8 cellular contexts compared by ENCODE assay signal in genomic region chr4:76434901-76435688, GRCh38. TPM values are rescaled to one million over a fixed set of nuclear protein-coding genes. Genes with fewer than 3 reads are reported as not detected.
DNase-seq lines count a peak whose midpoint lies in the region; ATAC-seq and TF ChIP-seq lines count a peak whose summit lies in the region.

Gene SHROOM3 (plus strand): TSS chr4:76435229. CDS start chr4:76436053, 824 bp downstream.

- H3K27ac ChIP-seq in breast epithelium (peak within 1 kb of the TSS; percentile 65 to 66), stomach smooth muscle (ENCODE audit: low read length) (no peak within 1 kb of the TSS)

- no peak within 1 kb of the TSS for H3K27ac Mint-ChIP-seq in activated T-cell treated with anti-CD3 and anti-CD28 coated beads, Interleukin-2, amount 50 U/mL, for 24 hours

- no peaks in the 10 kb centered on the region for H3K27me3 ChIP-seq in breast epithelium
- no peaks in the 10 kb centered on the region for H3K27me3 ChIP-seq in stomach smooth muscle (ENCODE audit: control insufficient read depth in 1 of 2, insufficient read depth in 2 of 2, low read length in 2 of 2)

- no peaks in the 10 kb centered on the region for H3K36me3 Mint-ChIP-seq in activated T-cell treated with anti-CD3 and anti-CD28 coated beads, Interleukin-2, amount 50 U/mL, for 24 hours (ENCODE audit: low read depth)

- H3K27me3 Mint-ChIP-seq in activated T-cell treated with anti-CD3 and anti-CD28 coated beads, Interleukin-2, amount 50 U/mL, for 24 hours, result peaks cover 50% of the 10 kb centered on the region

- intact Hi-C loops in breast epithelium (cut with DNase I; ENCODE audit: low total_unique reads), result loop anchor here (10.0 kb wide), 1 partner anchor 60 kb away; no protein-coding TSS in a partner anchor

- no peak for DNase-seq in HT1080 (ENCODE audit: low read depth)
- no peak for DNase-seq in breast epithelium (ENCODE audit: low spot score in 2 of 2)
- peak; percentile 72 for DNase-seq in islet precursor cell
- DNase-seq in activated CD4-positive, CD25-positive, alpha-beta regulatory T cell (lab: John Stamatoyannopoulos, UW), result no peak
- DNase-seq in NCI-H146 treated with DMSO at 0.1 percent for 48 hours (lab: John Stamatoyannopoulos, UW; ENCODE audit: unreplicated experiment), result no peak
- no peak for DNase-seq in activated T-cell treated with anti-CD3 and anti-CD28 coated beads, Interleukin-2, amount 50 U/mL, for 24 hours

- H3K36me3 ChIP-seq in breast epithelium (no peaks in the 10 kb centered on the region), stomach smooth muscle (ENCODE audit: control insufficient read depth in 2 of 2, insufficient read depth in 2 of 2, low read length in 2 of 2) (no peaks in the 10 kb centered on the region)

- H3K4me3 Mint-ChIP-seq in activated T-cell treated with anti-CD3 and anti-CD28 coated beads, Interleukin-2, amount 50 U/mL, for 24 hours, result no peak within 1 kb of the TSS

- no peaks in the 10 kb centered on the region for H3K4me1 Mint-ChIP-seq in activated T-cell treated with anti-CD3 and anti-CD28 coated beads, Interleukin-2, amount 50 U/mL, for 24 hours (ENCODE audit: low read depth)

- H3K9me3 Mint-ChIP-seq in activated T-cell treated with anti-CD3 and anti-CD28 coated beads, Interleukin-2, amount 50 U/mL, for 24 hours, result no peaks in the 10 kb centered on the region

- peak within 1 kb of the TSS; percentile 24 to 51 (median 36) for H3K4me3 ChIP-seq in breast epithelium
- H3K4me3 ChIP-seq in stomach smooth muscle (ENCODE audit: low read length in 2 of 2), result peak within 1 kb of the TSS; percentile 1 to 30

- no peak for TF ChIP-seq POLR2A in breast epithelium (IDR thresholded peaks at IDR 0.05)

- no peak for ATAC-seq in SK-N-SH treated with all-trans-retinoic acid at 6 μM for 48 hours

- no peak for TF ChIP-seq CTCF in breast epithelium (IDR thresholded peaks at IDR 0.05)

- H3K4me1 ChIP-seq in breast epithelium, result no peaks in the 10 kb centered on the region
- H3K4me1 ChIP-seq in stomach smooth muscle (ENCODE audit: control insufficient read depth, insufficient read depth, low read length), result no peaks in the 10 kb centered on the region

- H3K9me3 ChIP-seq in breast epithelium, result no peaks in the 10 kb centered on the region
- H3K9me3 ChIP-seq in stomach smooth muscle (ENCODE audit: control insufficient read depth in 2 of 2, low read length in 2 of 2), result no peaks in the 10 kb centered on the region

- H3K9ac ChIP-seq in stomach smooth muscle (ENCODE audit: low read length in 2 of 2), result peak within 1 kb of the TSS in 1 of 2 donors; percentile 14

TF ChIP-seq in SK-N-SH treated with all-trans-retinoic acid at 6 μM for 48 hours, 23 proteins besides CTCF, POLR2A, EP300 and RAD21:
- TF ChIP-seq TSHZ2 (CRISPR knock-in tag; IDR thresholded peaks at IDR 0.05) (no peak), ZFP30 (CRISPR knock-in tag; IDR thresholded peaks at IDR 0.05) (no peak), TCF4 (CRISPR knock-in tag; IDR thresholded peaks at IDR 0.05; ENCODE audit: borderline replicate concordance) (no peak), ZFP3 (CRISPR knock-in tag; IDR thresholded peaks at IDR 0.05) (no peak), PPARA (CRISPR knock-in tag; IDR thresholded peaks at IDR 0.05; ENCODE audit: borderline replicate concordance) (no peak), OSR1 (CRISPR knock-in tag; IDR thresholded peaks at IDR 0.05) (no peak), GLIS3 (CRISPR knock-in tag; IDR thresholded peaks at IDR 0.05) (no peak), CSDC2 (CRISPR knock-in tag; IDR thresholded peaks at IDR 0.05) (no peak), ESRRG (CRISPR knock-in tag; IDR thresholded peaks at IDR 0.05) (no peak), ZNF70 (CRISPR knock-in tag; IDR thresholded peaks at IDR 0.05) (no peak), ISL1 (CRISPR knock-in tag; IDR thresholded peaks at IDR 0.05) (no peak), SNAI2 (CRISPR knock-in tag; IDR thresholded peaks at IDR 0.05) (no peak), BACH2 (CRISPR knock-in tag; IDR thresholded peaks at IDR 0.05; ENCODE audit: borderline replicate concordance) (no peak)
- TF ChIP-seq, protein P1, sequence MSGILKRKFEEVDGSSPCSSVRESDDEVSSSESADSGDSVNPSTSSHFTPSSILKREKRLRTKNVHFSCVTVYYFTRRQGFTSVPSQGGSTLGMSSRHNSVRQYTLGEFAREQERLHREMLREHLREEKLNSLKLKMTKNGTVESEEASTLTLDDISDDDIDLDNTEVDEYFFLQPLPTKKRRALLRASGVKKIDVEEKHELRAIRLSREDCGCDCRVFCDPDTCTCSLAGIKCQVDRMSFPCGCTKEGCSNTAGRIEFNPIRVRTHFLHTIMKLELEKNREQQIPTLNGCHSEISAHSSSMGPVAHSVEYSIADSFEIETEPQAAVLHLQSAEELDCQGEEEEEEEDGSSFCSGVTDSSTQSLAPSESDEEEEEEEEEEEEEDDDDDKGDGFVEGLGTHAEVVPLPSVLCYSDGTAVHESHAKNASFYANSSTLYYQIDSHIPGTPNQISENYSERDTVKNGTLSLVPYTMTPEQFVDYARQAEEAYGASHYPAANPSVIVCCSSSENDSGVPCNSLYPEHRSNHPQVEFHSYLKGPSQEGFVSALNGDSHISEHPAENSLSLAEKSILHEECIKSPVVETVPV (CRISPR knock-in tag; IDR thresholded peaks at IDR 0.05), result no peak
- TF ChIP-seq, protein P2, sequence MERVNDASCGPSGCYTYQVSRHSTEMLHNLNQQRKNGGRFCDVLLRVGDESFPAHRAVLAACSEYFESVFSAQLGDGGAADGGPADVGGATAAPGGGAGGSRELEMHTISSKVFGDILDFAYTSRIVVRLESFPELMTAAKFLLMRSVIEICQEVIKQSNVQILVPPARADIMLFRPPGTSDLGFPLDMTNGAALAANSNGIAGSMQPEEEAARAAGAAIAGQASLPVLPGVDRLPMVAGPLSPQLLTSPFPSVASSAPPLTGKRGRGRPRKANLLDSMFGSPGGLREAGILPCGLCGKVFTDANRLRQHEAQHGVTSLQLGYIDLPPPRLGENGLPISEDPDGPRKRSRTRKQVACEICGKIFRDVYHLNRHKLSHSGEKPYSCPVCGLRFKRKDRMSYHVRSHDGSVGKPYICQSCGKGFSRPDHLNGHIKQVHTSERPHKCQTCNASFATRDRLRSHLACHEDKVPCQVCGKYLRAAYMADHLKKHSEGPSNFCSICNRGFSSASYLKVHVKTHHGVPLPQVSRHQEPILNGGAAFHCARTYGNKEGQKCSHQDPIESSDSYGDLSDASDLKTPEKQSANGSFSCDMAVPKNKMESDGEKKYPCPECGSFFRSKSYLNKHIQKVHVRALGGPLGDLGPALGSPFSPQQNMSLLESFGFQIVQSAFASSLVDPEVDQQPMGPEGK (CRISPR knock-in tag; IDR thresholded peaks at IDR 0.05; ENCODE audit: borderline replicate concordance), result no peak

RNA-seq across cellular contexts. Expression of gene SHROOM3, which starts in this region (rescaled TPM):
- 8.0 and 11.8 TPM in 2 replicates for total RNA-seq in HT1080 (2014; rRNA removed; shearing (Covaris generic))
- 4.1 and 4.3 TPM in 2 replicates for polyA plus RNA-seq in HT1080 (2015; cell fraction: cytosol; rRNA removed)
- 12.5 and 13.3 TPM in 2 replicates for polyA plus RNA-seq in HT1080 (2015; cell fraction: nucleus; rRNA removed)
- 100 to 1,000 TPM in 2 of 3 donors, under 1 TPM in 1; 0.32 to 145 (median 100) TPM for total RNA-seq in breast epithelium
